In genomic region chr4:54844911-54845310, GRCh38 we compare ENCODE assay signal across 23 cellular contexts.
"Had no signal": no experiment of that assay in that cellular context is flagged by ENCODE, and none has a peak within 500 bp of the region (broad histone marks: within the 10 kb centered on the region; RNA-seq: fewer than 3 reads in every experiment).

No MANE protein-coding gene starts in this region.

- H3K9me3 ChIP-seq: colonic mucosa, esophagus squamous epithelium, gastrocnemius medialis, heart right ventricle, left lung, lower lobe of right lung, mucosa of descending colon had no signal

- H3K36me3 Mint-ChIP-seq: mesothelial cell of epicardium had no signal

- ATAC-seq: effector memory CD8-positive, alpha-beta T cell; esophagus mucosa; gastrocnemius medialis; heart right ventricle; left cardiac atrium; left lung; left ventricle myocardium superior; lower lobe of right lung; mucosa of descending colon had no signal

- H3K27ac ChIP-seq: colonic mucosa, epithelial cell of prostate, esophagus squamous epithelium, gastrocnemius medialis, heart right ventricle, left lung, lower lobe of right lung had no signal

- H3K4me3 ChIP-seq: colonic mucosa, esophagus squamous epithelium, gastrocnemius medialis, heart right ventricle, left lung, lower lobe of right lung, mucosa of descending colon had no signal

- H3K27ac Mint-ChIP-seq: dendritic cell treated with granulocyte-macrophage colony-stimulating factor and Interleukin-4, amounts not matched to agents 40 ng/mL and 50 ng/mL, for 4 days; effector memory CD8-positive, alpha-beta T cell; endodermal cell; mesothelial cell of epicardium had no signal

- H3K4me3 Mint-ChIP-seq: dendritic cell treated with granulocyte-macrophage colony-stimulating factor and Interleukin-4, amounts not matched to agents 40 ng/mL and 50 ng/mL, for 4 days; effector memory CD8-positive, alpha-beta T cell; endodermal cell; mesothelial cell of epicardium had no signal

- DNase-seq: colonic mucosa; cortex of kidney; effector CD8-positive, alpha-beta T cell; effector memory CD8-positive, alpha-beta T cell; endodermal cell; erythroblast; esophagus squamous epithelium; foreskin fibroblast; gastrocnemius medialis; glutamatergic neuron; head of caudate nucleus; heart right ventricle; hippocampal formation; left cardiac atrium; left lung; left ventricle myocardium superior; lower lobe of right lung; mesenchymal stem cell; mucosa of descending colon had no signal

- H3K9me3 Mint-ChIP-seq: dendritic cell treated with granulocyte-macrophage colony-stimulating factor and Interleukin-4, amounts not matched to agents 40 ng/mL and 50 ng/mL, for 4 days; endodermal cell; mesothelial cell of epicardium had no signal

- H3K4me1 ChIP-seq: colonic mucosa, gastrocnemius medialis, left lung, lower lobe of right lung had no signal

- H3K36me3 ChIP-seq: colonic mucosa, esophagus squamous epithelium, gastrocnemius medialis, heart right ventricle, left lung, lower lobe of right lung had no signal

- H3K27me3 ChIP-seq: colonic mucosa, gastrocnemius medialis, heart right ventricle, left lung had no signal

- H3K27me3 Mint-ChIP-seq: dendritic cell treated with granulocyte-macrophage colony-stimulating factor and Interleukin-4, amounts not matched to agents 40 ng/mL and 50 ng/mL, for 4 days; effector memory CD8-positive, alpha-beta T cell had no signal
